ENCODE assay signal across 24 cellular contexts in genomic region chr2:239895116-239895515, GRCh38.
"Had no signal": no experiment of that assay in that cellular context is flagged by ENCODE, and none has a peak within 500 bp of the region (broad histone marks: within the 10 kb centered on the region; RNA-seq: fewer than 3 reads in every experiment).

No MANE protein-coding gene starts in this region.

- ATAC-seq: body of pancreas; effector memory CD8-positive, alpha-beta T cell; esophagus mucosa; gastrocnemius medialis; naive thymus-derived CD8-positive, alpha-beta T cell; stimulated activated naive CD8-positive, alpha-beta T cell treated with anti-CD3 and anti-CD28 coated beads, Interleukin-15, amount 100 ng/mL, for 72 hours had no signal

- H3K4me1 ChIP-seq: body of pancreas, gastrocnemius medialis, left ventricle myocardium inferior, neural progenitor cell, prostate gland, suprapubic skin, transverse colon, vagina had no signal

- DNase-seq: activated CD4-positive, alpha-beta T cell treated with anti-CD3 and anti-CD28 coated beads for 1 hour; activated gamma-delta T cell; body of pancreas; effector memory CD8-positive, alpha-beta T cell; gastrocnemius medialis; hippocampal formation; left ventricle myocardium inferior; naive thymus-derived CD8-positive, alpha-beta T cell; stimulated activated CD4-positive, alpha-beta T cell treated with anti-CD3 and anti-CD28 coated beads, Interleukin-12 subunit alpha, Interleukin-12 subunit beta, amount 100 ng/mL, for 4 hours; stimulated activated CD4-positive, alpha-beta T cell treated with anti-CD3 and anti-CD28 coated beads, Interleukin-4, amount 100 ng/mL, for 4 hours; stimulated activated naive CD8-positive, alpha-beta T cell treated with anti-CD3 and anti-CD28 coated beads, Interleukin-15, amount 100 ng/mL, for 72 hours; T-helper 1 cell; transverse colon had no signal

- H3K4me3 ChIP-seq: body of pancreas, cardiac muscle cell, gastrocnemius medialis, left ventricle myocardium inferior, neural progenitor cell, prostate gland, suprapubic skin, transverse colon, vagina had no signal

- H3K9ac ChIP-seq: neural progenitor cell had no signal

- H3K9me3 ChIP-seq: body of pancreas, gastrocnemius medialis, left ventricle myocardium inferior, prostate gland, suprapubic skin, transverse colon, vagina had no signal

- H3K9me3 Mint-ChIP-seq: activated naive CD4-positive, alpha-beta T cell treated with anti-CD3 and anti-CD28 coated beads, Interleukin-2, amount 50 U/mL, for 24 hours; activated T-helper 1 cell treated with anti-CD3 and anti-CD28 coated beads, Interleukin-12 subunit alpha, Interleukin-12 subunit beta, Interleukin-2, Interleukin-4 antibody, amounts not matched to agents 30 ng/mL and 10 ng/mL and 1 ng/mL, durations not matched to agents 14 hours and 24 hours and 36 hours; effector memory CD8-positive, alpha-beta T cell; mesothelial cell of epicardium; naive thymus-derived CD8-positive, alpha-beta T cell; stimulated activated naive CD8-positive, alpha-beta T cell treated with anti-CD3 and anti-CD28 coated beads, Interleukin-15, amount 100 ng/mL, for 72 hours had no signal

- H3K4me3 Mint-ChIP-seq: activated naive CD4-positive, alpha-beta T cell treated with anti-CD3 and anti-CD28 coated beads, Interleukin-2, amount 50 U/mL, for 24 hours; activated T-helper 1 cell treated with anti-CD3 and anti-CD28 coated beads, Interleukin-12 subunit alpha, Interleukin-12 subunit beta, Interleukin-2, Interleukin-4 antibody, amounts not matched to agents 30 ng/mL and 10 ng/mL and 1 ng/mL, durations not matched to agents 14 hours and 24 hours and 36 hours; effector memory CD8-positive, alpha-beta T cell; mesothelial cell of epicardium; naive thymus-derived CD8-positive, alpha-beta T cell; neural progenitor cell; stimulated activated naive CD8-positive, alpha-beta T cell treated with anti-CD3 and anti-CD28 coated beads, Interleukin-15, amount 100 ng/mL, for 72 hours had no signal

- H3K27me3 ChIP-seq: body of pancreas, cardiac muscle cell, gastrocnemius medialis, neural progenitor cell, vagina had no signal

- H3K36me3 ChIP-seq: cardiac muscle cell, gastrocnemius medialis, left ventricle myocardium inferior, neural progenitor cell, prostate gland, suprapubic skin, transverse colon, vagina had no signal

- H3K36me3 Mint-ChIP-seq: activated naive CD4-positive, alpha-beta T cell treated with anti-CD3 and anti-CD28 coated beads, Interleukin-2, amount 50 U/mL, for 24 hours; mesothelial cell of epicardium; naive thymus-derived CD8-positive, alpha-beta T cell; neural progenitor cell had no signal

- H2AFZ ChIP-seq: neural progenitor cell had no signal

- H3K27ac ChIP-seq: body of pancreas, cardiac muscle cell, gastrocnemius medialis, left ventricle myocardium inferior, neural progenitor cell, prostate gland, suprapubic skin, transverse colon, vagina had no signal

- H3K4me2 ChIP-seq: neural progenitor cell had no signal

- H3K4me1 Mint-ChIP-seq: activated naive CD4-positive, alpha-beta T cell treated with anti-CD3 and anti-CD28 coated beads, Interleukin-2, amount 50 U/mL, for 24 hours; mesothelial cell of epicardium; neural progenitor cell; stimulated activated naive CD8-positive, alpha-beta T cell treated with anti-CD3 and anti-CD28 coated beads, Interleukin-15, amount 100 ng/mL, for 72 hours had no signal

- H3K27ac Mint-ChIP-seq: activated naive CD4-positive, alpha-beta T cell treated with anti-CD3 and anti-CD28 coated beads, Interleukin-2, amount 50 U/mL, for 24 hours; activated T-helper 1 cell treated with anti-CD3 and anti-CD28 coated beads, Interleukin-12 subunit alpha, Interleukin-12 subunit beta, Interleukin-2, Interleukin-4 antibody, amounts not matched to agents 30 ng/mL and 10 ng/mL and 1 ng/mL, durations not matched to agents 14 hours and 24 hours and 36 hours; effector memory CD8-positive, alpha-beta T cell; mesothelial cell of epicardium; naive thymus-derived CD8-positive, alpha-beta T cell; neural progenitor cell had no signal

- FAIRE-seq: endothelial cell of umbilical vein, TTC549 had no signal
